In genomic region chr15:88428053-88428452, GRCh38 we compare ENCODE assay signal across 19 cellular contexts. TPM values are rescaled to one million over a fixed set of nuclear protein-coding genes. Genes with fewer than 3 reads are reported as not detected.
A peak's percentile ranks its signal among the peaks of the same experiment; 100 is the strongest.
DNase-seq lines count a peak whose midpoint lies in the region; ATAC-seq and TF ChIP-seq lines count a peak whose summit lies in the region.
"Had no signal": no experiment of that assay in that cellular context is flagged by ENCODE, and none has a peak within 500 bp of the region (broad histone marks: within the 10 kb centered on the region; RNA-seq: fewer than 3 reads in every experiment).

No MANE protein-coding gene starts in this region.

- H4K91ac ChIP-seq in neuronal stem cell (ENCODE audit: low read depth, low read length, poor library complexity): no peak overlapping the region

- H3K27me3 ChIP-seq in BE2C (no peaks in the 10 kb centered on the region), neuronal stem cell (ENCODE audit: control insufficient read depth in 3 of 3, insufficient read depth in 3 of 3, low read depth in 1 of 3, low read length in 3 of 3) (peaks cover 0 to 41% (median 0%) of the 10 kb centered on the region in 3 experiments), WERI-Rb-1 (ENCODE audit: insufficient read depth, low read depth, severe bottlenecking) (peaks cover 20% of the 10 kb centered on the region)

- no peak overlapping the region for H2AFZ ChIP-seq in neuronal stem cell (ENCODE audit: low read length)
- H2AFZ ChIP-seq: GM23338 had no signal

- no peaks in the 10 kb centered on the region for H3K36me3 Mint-ChIP-seq in type B pancreatic cell
- H3K36me3 Mint-ChIP-seq: CD4-positive, CD25-positive, alpha-beta regulatory T cell; CD8-positive, alpha-beta memory T cell had no signal

- no peak overlapping the region for H3K27ac ChIP-seq in neuronal stem cell (replicated peaks; ENCODE audit: low read length)
- no peak overlapping the region for H3K27ac ChIP-seq in WERI-Rb-1
- H3K27ac ChIP-seq: HL-60 had no signal

- peak; percentile 46 for DNase-seq in BE2C
- peak; percentile 94 for DNase-seq in SK-N-DZ (ENCODE audit: low spot score)
- no peak for DNase-seq in neuronal stem cell (ENCODE audit: low spot score)
- peak; percentile 29 for DNase-seq in type B pancreatic cell (ENCODE audit: extremely low spot score, unreplicated experiment)
- no peak for DNase-seq in HT-29 (ENCODE audit: low spot score)
- DNase-seq in WERI-Rb-1: no peak
- DNase-seq: 8988T; C1 segment of cervical spinal cord; CD4-positive, CD25-positive, alpha-beta regulatory T cell; CD8-positive, alpha-beta memory T cell; COR-L47; DMS 273 treated with DMSO at 0.1 percent for 48 hours; GDM1; HCEC 1CT; IMR-90 had no signal

- H3K23ac ChIP-seq in neuronal stem cell (ENCODE audit: low read depth, low read length, poor library complexity): no peak overlapping the region

- peaks cover 58% of the 10 kb centered on the region for H3K27me3 Mint-ChIP-seq in type B pancreatic cell

- H3K4ac ChIP-seq in neuronal stem cell (ENCODE audit: low read length): no peak overlapping the region

- H3K79me1 ChIP-seq in neuronal stem cell (ENCODE audit: low read depth, low read length): no peaks in the 10 kb centered on the region

- H2BK12ac ChIP-seq in neuronal stem cell (ENCODE audit: low read length): no peak overlapping the region

- ATAC-seq in HG02610 (IDR thresholded peaks at IDR 0.05; ENCODE audit: unreplicated experiment): no peak
- ATAC-seq: GM23338 had no signal

- H3K4me3 Mint-ChIP-seq in type B pancreatic cell: no peak overlapping the region
- H3K4me3 Mint-ChIP-seq: B cell; CD4-positive, CD25-positive, alpha-beta regulatory T cell; CD8-positive, alpha-beta memory T cell; GM23338 had no signal

- H3K4me1 Mint-ChIP-seq in type B pancreatic cell (ENCODE audit: unreplicated experiment): no peaks in the 10 kb centered on the region
- H3K4me1 Mint-ChIP-seq: B cell; CD4-positive, CD25-positive, alpha-beta regulatory T cell; CD8-positive, alpha-beta memory T cell had no signal

- H3K4me3 ChIP-seq in BE2C (ENCODE audit: low read depth, low read length) (peak overlapping the region; percentile 6; the same call in 1 of the 2 replicates), neuronal stem cell (ENCODE audit: low read length in 2 of 2) (no peak overlapping the region), WERI-Rb-1 (ENCODE audit: low read depth, low read length) (no peak overlapping the region)
- H3K4me3 ChIP-seq: GM23338 had no signal

- H3K36me3 ChIP-seq in BE2C (no peaks in the 10 kb centered on the region), neuronal stem cell (replicated peaks in 1 of 2; ENCODE audit: control insufficient read depth in 2 of 2, insufficient read depth in 2 of 2, low read length in 2 of 2) (no peaks in the 10 kb centered on the region), WERI-Rb-1 (no peaks in the 10 kb centered on the region)

- H3K4me2 ChIP-seq in neuronal stem cell (ENCODE audit: insufficient read depth, low read length, poor library complexity, severe bottlenecking): no peak overlapping the region
- H3K4me2 ChIP-seq: GM23338 had no signal

- no peaks in the 10 kb centered on the region for H3K9me3 Mint-ChIP-seq in type B pancreatic cell
- H3K9me3 Mint-ChIP-seq: CD4-positive, CD25-positive, alpha-beta regulatory T cell; CD8-positive, alpha-beta memory T cell; GM23338 had no signal

- no peak overlapping the region for H3K14ac ChIP-seq in neuronal stem cell (ENCODE audit: low read length)

- TF ChIP-seq CTCF in BE2C (IDR thresholded peaks at IDR 0.05; ENCODE audit: low read depth, low read length) (no peak), type B pancreatic cell (conservative IDR thresholded peaks at IDR 0.05) (no peak), WERI-Rb-1 (IDR thresholded peaks at IDR 0.05; ENCODE audit: low read depth, low read length) (no peak)

- no peaks in the 10 kb centered on the region for H3K9me3 ChIP-seq in BE2C
- no peaks in the 10 kb centered on the region for H3K9me3 ChIP-seq in neuronal stem cell (replicated peaks in 1 of 2; ENCODE audit: control insufficient read depth in 2 of 2, insufficient read depth in 1 of 2, low read depth in 1 of 2, low read length in 2 of 2)
- H3K9me3 ChIP-seq in WERI-Rb-1 (ENCODE audit: severe bottlenecking): no peaks in the 10 kb centered on the region

- no CpG with 5 or more reads among the region's 9 CpGs for WGBS in neuronal stem cell (ENCODE audit: extremely low coverage in 2 of 2, insufficient read length in 2 of 2, insufficient replicate concordance in 1 of 2), 2 donors

- no peak overlapping the region for H4K8ac ChIP-seq in neuronal stem cell (ENCODE audit: low read depth, low read length)

- H3K9ac ChIP-seq in neuronal stem cell (ENCODE audit: low read depth, low read length, poor library complexity): no peak overlapping the region

- no peak overlapping the region for H2BK120ac ChIP-seq in neuronal stem cell (ENCODE audit: low read depth, low read length)

- H2AK5ac ChIP-seq in neuronal stem cell (ENCODE audit: low read depth, low read length): no peak overlapping the region

- H2BK5ac ChIP-seq in neuronal stem cell (ENCODE audit: low read length): no peak overlapping the region

- H3K4me1 ChIP-seq in BE2C (peaks cover 17% of the 10 kb centered on the region), neuronal stem cell (ENCODE audit: control insufficient read depth in 2 of 2, insufficient read depth in 1 of 2, low read depth in 1 of 2, low read length in 2 of 2) (peaks cover 0 to 7% of the 10 kb centered on the region in 2 donors)

- no peak overlapping the region for H2BK15ac ChIP-seq in neuronal stem cell (ENCODE audit: low read length)

- H3K18ac ChIP-seq in neuronal stem cell (ENCODE audit: low read length): peak overlapping the region; percentile 49

- no peak overlapping the region for H3K27ac Mint-ChIP-seq in type B pancreatic cell
- H3K27ac Mint-ChIP-seq: B cell; CD4-positive, CD25-positive, alpha-beta regulatory T cell; GM23338 had no signal

RNA-seq across cellular contexts. Expression of gene MRPL46, which starts 39.1 kb away (rescaled TPM):
- 104 TPM for polyA plus RNA-seq in BE2C (2012; ENCODE audit: insufficient read depth, insufficient read length, low read depth)
- polyA plus RNA-seq in SK-N-DZ (2014; cell fraction: cytosol; rRNA removed): 47.1 and 49.0 TPM in 2 replicates
- polyA plus RNA-seq in SK-N-DZ (2014; cell fraction: nucleus; rRNA removed): 51.0 and 52.9 TPM in 2 replicates
- 26.2 TPM for polyA plus RNA-seq in neuronal stem cell (2013, experiment 1 of 2)
- 25.7 TPM for polyA plus RNA-seq in neuronal stem cell (2013, experiment 2 of 2)
- total RNA-seq in type B pancreatic cell (ENCODE audit: low replicate concordance): 24.8 and 26.0 TPM in 2 replicates
- total RNA-seq in HT-29 (2014; rRNA removed; shearing (Covaris generic)): 33.7 and 47.3 TPM in 2 replicates

RNA-seq across cellular contexts. Expression of gene MRPS11, which starts 39.5 kb away (rescaled TPM):
- polyA plus RNA-seq in BE2C (2012; ENCODE audit: insufficient read depth, insufficient read length, low read depth): 159 TPM
- polyA plus RNA-seq in SK-N-DZ (2014; cell fraction: cytosol; rRNA removed): 66.0 and 140 TPM in 2 replicates
- polyA plus RNA-seq in SK-N-DZ (2014; cell fraction: nucleus; rRNA removed): 38.8 and 55.1 TPM in 2 replicates
- polyA plus RNA-seq in neuronal stem cell (2013, experiment 1 of 2): 31.3 TPM
- polyA plus RNA-seq in neuronal stem cell (2013, experiment 2 of 2): 29.5 TPM
- 44.0 and 45.2 TPM in 2 replicates for total RNA-seq in type B pancreatic cell (ENCODE audit: low replicate concordance)
- total RNA-seq in HT-29 (2014; rRNA removed; shearing (Covaris generic)): 92.3 and 122 TPM in 2 replicates

Comparison
In these comparisons a context has a peak if more than half of its experiments do, and no peak if none do; other contexts are left out.
1. DNase-seq: peak in BE2C (single experiment), SK-N-DZ (single experiment) and type B pancreatic cell (single experiment); none in neuronal stem cell (single experiment), HT-29 (single experiment) and WERI-Rb-1 (single experiment).